ENCODE assay signal across 8 cellular contexts in genomic region chr9:104093647-104094533, GRCh38. TPM values are rescaled to one million over a fixed set of nuclear protein-coding genes. Genes with fewer than 3 reads are reported as not detected.
DNase-seq lines count a peak whose midpoint lies in the region; ATAC-seq and TF ChIP-seq lines count a peak whose summit lies in the region.

SMC2 (plus strand) TSS chr9:104094309; CDS start chr9:104095385, 1,076 bp downstream.

- H3K9me3 ChIP-seq in BLaER1 treated with 17β-estradiol and CSF1 and Interleukin-3, amounts not matched to agents 10 nM and 100 nM (replicated peaks in 1 of 11): no peaks in the 10 kb centered on the region
- no peaks in the 10 kb centered on the region for H3K9me3 ChIP-seq in left lung

- intact Hi-C loops in dendritic cell treated with granulocyte-macrophage colony-stimulating factor and Interleukin-4, amounts not matched to agents 40 ng/mL and 50 ng/mL, for 4 days (cut with micrococcal nuclease): loop anchor here (5.0 kb wide), 1 partner anchor 648 kb away; no protein-coding TSS in a partner anchor
- intact Hi-C loops in left lung (cut with DNase I): no loop called here

- no peaks in the 10 kb centered on the region for H3K9me3 Mint-ChIP-seq in dendritic cell treated with granulocyte-macrophage colony-stimulating factor and Interleukin-4, amounts not matched to agents 40 ng/mL and 50 ng/mL, for 4 days

- peaks cover 0 to 36% (median 16%) of the 10 kb centered on the region in 11 experiments; a peak in 10 of 22 replicates for H3K36me3 ChIP-seq in BLaER1 treated with 17β-estradiol and CSF1 and Interleukin-3, amounts not matched to agents 10 nM and 100 nM
- no peaks in the 10 kb centered on the region for H3K36me3 ChIP-seq in left lung

- peaks cover 13% of the 10 kb centered on the region for H3K36me3 Mint-ChIP-seq in dendritic cell treated with granulocyte-macrophage colony-stimulating factor and Interleukin-4, amounts not matched to agents 40 ng/mL and 50 ng/mL, for 4 days (ENCODE audit: low read depth)

- H3K4me3 Mint-ChIP-seq in dendritic cell treated with granulocyte-macrophage colony-stimulating factor and Interleukin-4, amounts not matched to agents 40 ng/mL and 50 ng/mL, for 4 days: peak within 1 kb of the TSS; percentile 98

- peak within 1 kb of the TSS; percentile 89 to 97 (median 96) for H3K9ac ChIP-seq in BLaER1 treated with 17β-estradiol and CSF1 and Interleukin-3, amounts not matched to agents 10 nM and 100 nM

- peak; percentile 96 for DNase-seq in NCI-H748 (lab: John Stamatoyannopoulos, UW; ENCODE audit: unreplicated experiment)
- DNase-seq in activated CD4-positive, alpha-beta T cell treated with anti-CD3 and anti-CD28 coated beads, Interleukin-2, amount 50 U/mL, for 24 hours (ENCODE audit: low read depth in 1 of 2, low spot score in 1 of 2): peak; percentile 86 to 91
- peak; percentile 94 to 98 for DNase-seq in left lung
- peak; percentile 85 to 90 for DNase-seq in stimulated activated CD4-positive, alpha-beta T cell treated with anti-CD3 and anti-CD28 coated beads, Interleukin-2, amount 100 ng/mL, for 48 hours

- ATAC-seq in GM19351 (IDR thresholded peaks at IDR 0.05; ENCODE audit: unreplicated experiment) (peak; percentile 75), HG03521 (IDR thresholded peaks at IDR 0.05; ENCODE audit: unreplicated experiment) (peak; percentile 88), left lung (peak; percentile 97)

- peak within 1 kb of the TSS; percentile 83 to 96 (median 93) for H3K4me2 ChIP-seq in BLaER1 treated with 17β-estradiol and CSF1 and Interleukin-3, amounts not matched to agents 10 nM and 100 nM

- H3K27me3 ChIP-seq in BLaER1 treated with 17β-estradiol and CSF1 and Interleukin-3, amounts not matched to agents 10 nM and 100 nM: no peaks in the 10 kb centered on the region
- no peaks in the 10 kb centered on the region for H3K27me3 ChIP-seq in left lung

- TF ChIP-seq CTCF in left lung (IDR thresholded peaks at IDR 0.05): no peak

- peaks cover 41 to 52% (median 45%) of the 10 kb centered on the region in 10 experiments for H3K4me1 ChIP-seq in BLaER1 treated with 17β-estradiol and CSF1 and Interleukin-3, amounts not matched to agents 10 nM and 100 nM
- H3K4me1 ChIP-seq in left lung: peaks cover 0 to 41% of the 10 kb centered on the region in 2 donors

- H3K27ac ChIP-seq in BLaER1 treated with 17β-estradiol and CSF1 and Interleukin-3, amounts not matched to agents 10 nM and 100 nM: peak within 1 kb of the TSS; percentile 93 to 99 (median 97)
- H3K27ac ChIP-seq in left lung: peak within 1 kb of the TSS; percentile 96 to 97

- peaks cover 36% of the 10 kb centered on the region for H3K4me1 Mint-ChIP-seq in dendritic cell treated with granulocyte-macrophage colony-stimulating factor and Interleukin-4, amounts not matched to agents 40 ng/mL and 50 ng/mL, for 4 days (ENCODE audit: low read depth)

- H3K27me3 Mint-ChIP-seq in dendritic cell treated with granulocyte-macrophage colony-stimulating factor and Interleukin-4, amounts not matched to agents 40 ng/mL and 50 ng/mL, for 4 days: no peaks in the 10 kb centered on the region

- peak within 1 kb of the TSS; percentile 94 for H3K27ac Mint-ChIP-seq in dendritic cell treated with granulocyte-macrophage colony-stimulating factor and Interleukin-4, amounts not matched to agents 40 ng/mL and 50 ng/mL, for 4 days

- 0 out of 22 replicates have a peak, but pooled peaks cover 0 to 5% (median 0%) of the 10 kb centered on the region in 11 experiments for H4K20me1 ChIP-seq in BLaER1 treated with 17β-estradiol and CSF1 and Interleukin-3, amounts not matched to agents 10 nM and 100 nM

- H3K4me3 ChIP-seq in BLaER1 treated with 17β-estradiol and CSF1 and Interleukin-3, amounts not matched to agents 10 nM and 100 nM: peak within 1 kb of the TSS; percentile 59 to 82 (median 72)
- H3K4me3 ChIP-seq in left lung: peak within 1 kb of the TSS; percentile 50 to 68

RNA-seq across cellular contexts. Expression of gene SMC2, which starts in this region (rescaled TPM):
- total RNA-seq in left lung: 10 to 100 TPM; 14.9 to 16.2 TPM

Comparison
In these comparisons a context has a peak if more than half of its experiments do, and no peak if none do; other contexts are left out.
1. Peak in every context shown above with its lines: DNase-seq, ATAC-seq, H3K4me3 ChIP-seq and H3K27ac ChIP-seq.